In the genomic region with DNA sequence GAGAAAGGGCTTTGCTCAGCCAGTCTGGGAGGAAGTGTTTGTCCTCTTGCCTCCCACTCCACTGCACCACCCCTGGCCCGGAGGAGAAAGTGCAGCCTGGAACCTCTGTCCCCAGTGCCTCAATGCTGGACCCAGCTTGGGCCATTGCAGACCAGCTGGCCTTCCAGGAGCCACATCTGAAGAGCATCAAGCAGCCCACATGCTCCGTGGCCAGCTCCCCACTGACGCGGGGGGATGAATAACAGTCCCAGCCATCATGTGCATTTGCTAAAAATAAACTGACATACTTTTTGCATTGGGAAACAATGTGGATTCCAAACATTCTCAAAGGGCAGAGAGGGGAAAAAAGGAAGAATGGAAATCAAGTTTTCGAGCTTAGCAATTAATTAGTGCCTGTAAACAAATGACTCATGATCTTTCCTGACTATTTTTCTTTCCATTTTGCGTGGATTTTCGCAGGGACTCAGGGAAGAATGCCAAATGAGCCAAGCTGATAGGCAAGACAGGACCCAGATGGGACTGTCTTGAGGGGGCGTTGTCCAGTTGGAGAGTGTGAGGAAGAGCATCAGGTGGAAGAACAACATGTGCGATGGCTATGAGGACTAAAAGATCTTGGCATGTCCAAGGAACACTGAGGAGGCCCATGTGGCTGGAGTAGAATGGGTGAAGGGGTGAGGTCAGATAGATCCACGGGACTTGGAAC, we compare ENCODE assay signal across 8 cellular contexts. TPM values are rescaled to one million over a fixed set of nuclear protein-coding genes. Genes with fewer than 3 reads are reported as not detected.
DNase-seq lines count a peak whose midpoint lies in the region; ATAC-seq and TF ChIP-seq lines count a peak whose summit lies in the region.

No MANE protein-coding gene starts in this region.

- H3K4me3 ChIP-seq in adrenal gland (no peak overlapping the region), right cardiac atrium (ENCODE audit: low read length) (no peak overlapping the region), skeletal muscle satellite cell (ENCODE audit: low read length) (no peak overlapping the region), SJCRH30 (no peak overlapping the region)
- no peak overlapping the region for H3K4me3 ChIP-seq in effector memory CD4-positive, alpha-beta T cell (ENCODE audit: insufficient read depth, low read depth, low read length, poor library complexity, severe bottlenecking)

- H3K4me1 ChIP-seq in adrenal gland (replicated peaks in 1 of 2) (peaks cover 17 to 37% of the 10 kb centered on the region in 2 donors), right cardiac atrium (ENCODE audit: control insufficient read depth, insufficient read depth, low read length) (peaks cover 6% of the 10 kb centered on the region), skeletal muscle satellite cell (ENCODE audit: control insufficient read depth, insufficient read depth, low read length) (peaks cover 40% of the 10 kb centered on the region), SJCRH30 (no peaks in the 10 kb centered on the region)
- H3K4me1 ChIP-seq in effector memory CD4-positive, alpha-beta T cell (ENCODE audit: control insufficient read depth, insufficient read depth, low read length, poor library complexity, severe bottlenecking) = no peaks in the 10 kb centered on the region

- TF ChIP-seq CTCF in GM12872 (IDR thresholded peaks at IDR 0.05; ENCODE audit: insufficient read depth, low read depth, low read length) (peak; percentile 31; the same call in 2 of the 3 replicates), adrenal gland (IDR thresholded peaks at IDR 0.05) (peak in 5 of 6 experiments; percentile 17 to 50 (median 22))

- H3K9ac ChIP-seq in skeletal muscle satellite cell (ENCODE audit: low read depth, low read length) = peak overlapping the region; percentile 0

- CTCF ChIA-PET in activated CD8-positive, alpha-beta memory T cell treated with anti-CD3 and anti-CD28 coated beads, Interleukin-2, amount 10 ng/mL, durations not matched to agents 7 days and 5 days (lab: Charles Lee) = no interaction called here

- peak overlapping the region; percentile 59 to 93 (median 77) for H3K27ac ChIP-seq in adrenal gland
- peak overlapping the region; percentile 72 for H3K27ac ChIP-seq in right cardiac atrium (ENCODE audit: low read length)
- H3K27ac ChIP-seq in SJCRH30 = no peak overlapping the region
- H3K27ac ChIP-seq in effector memory CD4-positive, alpha-beta T cell (ENCODE audit: insufficient read depth, low read length, poor library complexity, severe bottlenecking) = no peak overlapping the region

- H3K9me3 Mint-ChIP-seq in activated CD8-positive, alpha-beta memory T cell treated with anti-CD3 and anti-CD28 coated beads, Interleukin-2, amount 10 ng/mL, durations not matched to agents 7 days and 5 days (ENCODE audit: low read depth) = peaks cover 2% of the 10 kb centered on the region

- H3K27me3 ChIP-seq in adrenal gland (no peaks in the 10 kb centered on the region), right cardiac atrium (ENCODE audit: control insufficient read depth, insufficient read depth) (no peaks in the 10 kb centered on the region), skeletal muscle satellite cell (ENCODE audit: control insufficient read depth, insufficient read depth, low read length) (no peaks in the 10 kb centered on the region), SJCRH30 (peaks cover 4% of the 10 kb centered on the region; the same call in 1 of the 2 replicates)
- H3K27me3 ChIP-seq in effector memory CD4-positive, alpha-beta T cell (replicated peaks; ENCODE audit: control insufficient read depth, insufficient read depth, low read length, poor library complexity, severe bottlenecking) = no peaks in the 10 kb centered on the region

- TF ChIP-seq POLR2A in adrenal gland (IDR thresholded peaks at IDR 0.05) = peak in 1 of 2 donors; percentile 51

- H3K27ac Mint-ChIP-seq in activated CD8-positive, alpha-beta memory T cell treated with anti-CD3 and anti-CD28 coated beads, Interleukin-2, amount 10 ng/mL, durations not matched to agents 7 days and 5 days = no peak overlapping the region

- no peaks in the 10 kb centered on the region for H3K36me3 Mint-ChIP-seq in activated CD8-positive, alpha-beta memory T cell treated with anti-CD3 and anti-CD28 coated beads, Interleukin-2, amount 10 ng/mL, durations not matched to agents 7 days and 5 days

- no peak overlapping the region for H3K4me2 ChIP-seq in skeletal muscle satellite cell (ENCODE audit: low read length)

- H3K4me3 Mint-ChIP-seq in activated CD8-positive, alpha-beta memory T cell treated with anti-CD3 and anti-CD28 coated beads, Interleukin-2, amount 10 ng/mL, durations not matched to agents 7 days and 5 days = no peak overlapping the region

- H3K36me3 ChIP-seq in adrenal gland (replicated peaks in 1 of 2) = no peaks in the 10 kb centered on the region
- no peaks in the 10 kb centered on the region for H3K36me3 ChIP-seq in skeletal muscle satellite cell (ENCODE audit: insufficient read depth, low read length)
- H3K36me3 ChIP-seq in SJCRH30 = no peaks in the 10 kb centered on the region
- no peaks in the 10 kb centered on the region for H3K36me3 ChIP-seq in effector memory CD4-positive, alpha-beta T cell (ENCODE audit: control insufficient read depth, insufficient read depth, low read length)

- peak; percentile 63 to 90 (median 88) for DNase-seq in adrenal gland
- DNase-seq in right cardiac atrium = peak; percentile 73 to 76 (median 74)
- no peak for DNase-seq in SJCRH30
- DNase-seq in activated CD8-positive, alpha-beta memory T cell treated with anti-CD3 and anti-CD28 coated beads, Interleukin-2, amount 10 ng/mL, durations not matched to agents 7 days and 5 days = no peak
- DNase-seq in effector memory CD4-positive, alpha-beta T cell = no peak

- 37 to 43% (median 39%) methylated on average over 10 of the region's 10 CpGs for WGBS in adrenal gland, 4 donors
- 30% methylated on average over 10 of the region's 10 CpGs for WGBS in right cardiac atrium

- no peaks in the 10 kb centered on the region for H3K27me3 Mint-ChIP-seq in activated CD8-positive, alpha-beta memory T cell treated with anti-CD3 and anti-CD28 coated beads, Interleukin-2, amount 10 ng/mL, durations not matched to agents 7 days and 5 days

- ATAC-seq in right cardiac atrium (peak; percentile 48 to 82), HG03439 (IDR thresholded peaks at IDR 0.05; ENCODE audit: unreplicated experiment) (no peak)
- ATAC-seq in activated CD8-positive, alpha-beta memory T cell treated with anti-CD3 and anti-CD28 coated beads, Interleukin-2, amount 10 ng/mL, durations not matched to agents 7 days and 5 days = no peak

- intact Hi-C loops in adrenal gland (cut with DNase I) (no loop called here), right cardiac atrium (cut with DNase I) (no loop called here)

- H3K4me1 Mint-ChIP-seq in activated CD8-positive, alpha-beta memory T cell treated with anti-CD3 and anti-CD28 coated beads, Interleukin-2, amount 10 ng/mL, durations not matched to agents 7 days and 5 days = peaks cover 12% of the 10 kb centered on the region

- H3K9me3 ChIP-seq in adrenal gland (replicated peaks in 1 of 3) = no peaks in the 10 kb centered on the region
- no peaks in the 10 kb centered on the region for H3K9me3 ChIP-seq in right cardiac atrium (ENCODE audit: control insufficient read depth, low read length)
- no peaks in the 10 kb centered on the region for H3K9me3 ChIP-seq in skeletal muscle satellite cell (replicated peaks; ENCODE audit: low read length)
- no peaks in the 10 kb centered on the region for H3K9me3 ChIP-seq in SJCRH30 (replicated peaks)
- no peaks in the 10 kb centered on the region for H3K9me3 ChIP-seq in effector memory CD4-positive, alpha-beta T cell (ENCODE audit: control insufficient read depth, low read length)

RNA-seq across cellular contexts. Expression of a gene that starts 34.1 kb away (rescaled TPM):
- total RNA-seq in adrenal gland (100 to 1,000 TPM; 148 to 272 (median 252) TPM), right cardiac atrium (10 to 100 TPM; 46.2 to 92.4 (median 64.3) TPM)
- polyA plus RNA-seq in adrenal gland (10 to 100 TPM; 31.0 to 74.7 (median 39.3) TPM), right cardiac atrium (16.4 TPM)
- total RNA-seq in skeletal muscle satellite cell (2012; rRNA removed) = 64.2 and 66.7 TPM in 2 replicates
- total RNA-seq in SJCRH30 (2014; rRNA removed; shearing (Covaris generic)) = 6.6 and 9.3 TPM in 2 replicates
- total RNA-seq in activated CD8-positive, alpha-beta memory T cell treated with anti-CD3 and anti-CD28 coated beads, Interleukin-2, amount 10 ng/mL, durations not matched to agents 7 days and 5 days = 10 to 100 TPM; 32.6 to 34.6 TPM

Comparison
In these comparisons a context has a peak if more than half of its experiments do, and no peak if none do; other contexts are left out.
1. DNase-seq: peak in adrenal gland (7 of 7) and right cardiac atrium (3 of 3); none in SJCRH30 (0 of 2), activated CD8-positive, alpha-beta memory T cell treated with anti-CD3 and anti-CD28 coated beads, Interleukin-2, amount 10 ng/mL, durations not matched to agents 7 days and 5 days (single experiment) and effector memory CD4-positive, alpha-beta T cell (0 of 3).
2. H3K27ac ChIP-seq: peak in adrenal gland (5 of 5) and right cardiac atrium (single experiment); none in SJCRH30 (single experiment) and effector memory CD4-positive, alpha-beta T cell (single experiment).
3. ATAC-seq: peak in right cardiac atrium (2 of 2); none in activated CD8-positive, alpha-beta memory T cell treated with anti-CD3 and anti-CD28 coated beads, Interleukin-2, amount 10 ng/mL, durations not matched to agents 7 days and 5 days (single experiment) and HG03439 (single experiment).